ENCODE assay signal across 2 cellular contexts in the genomic region with DNA sequence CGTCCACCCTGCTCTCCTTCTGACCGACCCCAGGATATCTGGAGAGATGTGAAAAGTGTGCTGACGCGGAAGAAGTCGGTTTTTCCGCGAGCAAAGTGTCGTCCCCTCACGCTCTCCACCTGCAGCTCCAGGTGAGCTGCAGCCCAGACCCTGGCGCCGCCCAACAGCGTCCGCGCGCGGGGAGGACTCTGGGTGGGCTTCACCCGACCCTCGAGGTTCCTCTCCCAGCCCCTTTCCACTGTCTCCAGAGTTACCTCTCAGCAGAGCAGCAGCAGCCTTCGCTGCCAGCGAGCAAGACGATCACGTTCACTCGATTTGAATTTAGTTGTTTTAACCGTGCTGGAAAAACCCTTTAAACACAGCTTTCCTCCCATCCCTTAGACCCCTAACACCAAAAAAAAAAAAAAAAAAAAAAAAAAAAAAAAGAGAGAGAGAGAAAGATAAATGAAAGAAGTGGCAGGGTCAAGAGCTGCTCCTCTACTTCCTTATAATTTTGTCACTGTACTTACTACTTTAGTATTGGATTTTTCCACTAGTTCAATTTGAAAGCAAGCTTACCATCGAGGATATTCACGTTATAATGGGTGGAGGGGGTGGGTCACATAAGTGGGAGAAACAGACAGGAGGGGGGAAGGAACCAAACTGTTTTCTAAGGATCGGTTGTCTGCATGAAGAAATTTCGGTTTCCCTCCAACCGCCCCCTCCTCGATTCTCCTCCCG.
A peak's percentile ranks its signal among the peaks of the same experiment; 100 is the strongest.
TF ChIP-seq lines count a peak whose summit lies in the region.

No MANE protein-coding gene starts in this region.

TF ChIP-seq in GM23338, 12 proteins besides CTCF, POLR2A, EP300 and RAD21:
- TF ChIP-seq EZH2phosphoT487 (IDR thresholded peaks at IDR 0.05; ENCODE audit: unreplicated experiment) = peak; percentile 40
- no peak for TF ChIP-seq POLR2AphosphoS5 (IDR thresholded peaks at IDR 0.05; ENCODE audit: low read depth)
- peak; percentile 3 for TF ChIP-seq EZH2 (IDR thresholded peaks at IDR 0.05; ENCODE audit: low read depth, unreplicated experiment)
- TF ChIP-seq CREB1 (CRISPR knock-in tag; IDR thresholded peaks at IDR 0.05; ENCODE audit: low read depth) = no peak
- TF ChIP-seq NANOG (IDR thresholded peaks at IDR 0.05; ENCODE audit: borderline replicate concordance) = no peak
- TF ChIP-seq ZNF114 (CRISPR knock-in tag; IDR thresholded peaks at IDR 0.05) = no peak
TF ChIP-seq in GM23338: peak in this region for 2.

TF ChIP-seq in H1, 55 proteins besides CTCF, POLR2A, EP300 and RAD21:
- no peak for TF ChIP-seq CBX8 (IDR thresholded peaks at IDR 0.05; ENCODE audit: borderline replicate concordance, low read depth, low read length)
- TF ChIP-seq MAX (IDR thresholded peaks at IDR 0.05) = no peak
- TF ChIP-seq ASH2L (IDR thresholded peaks at IDR 0.05; ENCODE audit: low read length) = no peak
- no peak for TF ChIP-seq TEAD4 (IDR thresholded peaks at IDR 0.05; ENCODE audit: low read depth, low read length)
- no peak for TF ChIP-seq SUZ12 (IDR thresholded peaks at IDR 0.05; ENCODE audit: low read length)
- TF ChIP-seq RBBP5 (IDR thresholded peaks at IDR 0.05; ENCODE audit: borderline replicate concordance, low read depth, low read length) = peak; percentile 9; the same call in 1 of the 2 replicates
- peak; percentile 76 for TF ChIP-seq KDM4A (IDR thresholded peaks at IDR 0.05; ENCODE audit: low read depth, low read length, severe bottlenecking)
- peak; percentile 15; the same call in 1 of the 2 replicates for TF ChIP-seq PHF8 (conservative IDR thresholded peaks at IDR 0.05; ENCODE audit: low read depth, low read length)
- TF ChIP-seq GTF2F1 (IDR thresholded peaks at IDR 0.05; ENCODE audit: borderline replicate concordance, low read depth, low read length) = no peak
- TF ChIP-seq JUND (IDR thresholded peaks at IDR 0.05; ENCODE audit: low read length) = no peak
- no peak for TF ChIP-seq KDM1A (IDR thresholded peaks at IDR 0.05; ENCODE audit: borderline replicate concordance, low read length)
- TF ChIP-seq, protein P1, sequence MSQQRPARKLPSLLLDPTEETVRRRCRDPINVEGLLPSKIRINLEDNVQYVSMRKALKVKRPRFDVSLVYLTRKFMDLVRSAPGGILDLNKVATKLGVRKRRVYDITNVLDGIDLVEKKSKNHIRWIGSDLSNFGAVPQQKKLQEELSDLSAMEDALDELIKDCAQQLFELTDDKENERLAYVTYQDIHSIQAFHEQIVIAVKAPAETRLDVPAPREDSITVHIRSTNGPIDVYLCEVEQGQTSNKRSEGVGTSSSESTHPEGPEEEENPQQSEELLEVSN (IDR thresholded peaks at IDR 0.05) = no peak; the same call in 1 of the 2 replicates
- no peak for TF ChIP-seq CEBPB (IDR thresholded peaks at IDR 0.05; ENCODE audit: low read depth, low read length)
